In the genomic region with DNA sequence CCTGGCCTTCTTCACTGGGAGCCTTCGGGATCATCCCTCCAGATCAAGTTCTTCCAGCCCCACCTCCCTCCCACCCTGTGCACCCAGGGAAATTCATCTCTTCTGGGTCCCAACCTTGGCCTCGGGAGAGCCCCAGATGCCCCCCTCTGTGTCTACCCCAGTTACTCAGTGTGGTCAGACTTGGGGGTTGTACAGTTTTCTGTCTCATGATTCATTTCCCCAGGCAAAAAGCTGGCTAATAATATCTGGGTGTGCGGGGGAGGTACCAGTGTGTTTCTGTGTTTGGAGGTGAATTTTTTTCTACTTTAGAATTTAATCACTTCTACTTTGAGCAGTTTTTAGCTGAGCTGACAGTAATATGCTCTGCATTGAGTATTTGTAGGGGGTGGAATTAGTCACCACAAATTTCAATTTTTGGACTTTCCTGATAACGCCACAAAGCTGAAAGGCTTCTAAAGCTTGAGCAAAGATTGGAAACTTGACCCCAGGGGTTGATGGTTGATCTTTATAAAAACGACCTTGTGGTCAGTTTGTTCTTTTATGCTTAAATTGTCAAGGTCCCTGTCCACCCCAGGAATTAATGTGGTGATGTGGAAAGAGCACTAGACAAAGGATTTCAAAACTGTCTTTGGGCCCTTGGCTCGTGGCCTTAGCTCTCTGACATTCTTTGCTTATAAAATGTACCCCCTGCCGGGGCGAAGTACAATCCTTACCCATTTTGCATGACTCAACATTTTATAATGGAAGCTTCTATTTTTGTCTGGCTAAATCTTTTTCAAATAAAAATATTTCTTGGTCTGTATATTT, we compare ENCODE assay signal across 8 cellular contexts.
DNase-seq lines count a peak whose midpoint lies in the region; ATAC-seq and TF ChIP-seq lines count a peak whose summit lies in the region.

No MANE protein-coding gene starts in this region.

- no peaks in the 10 kb centered on the region for H3K9me3 ChIP-seq in gastroesophageal sphincter

- H3K4me1 ChIP-seq in gastroesophageal sphincter: peaks cover 0 to 36% (median 2%) of the 10 kb centered on the region in 3 donors

- H3K4me3 Mint-ChIP-seq in IgD-negative memory B cell: peak overlapping the region in 3 of 4 donors; percentile 71 to 89 (median 86)
- peak overlapping the region; percentile 82 for H3K4me3 Mint-ChIP-seq in activated T-cell treated with anti-CD3 and anti-CD28 coated beads, Interleukin-2, amount 50 U/mL, for 4 hours
- peak overlapping the region; percentile 93 for H3K4me3 Mint-ChIP-seq in stimulated activated effector memory CD8-positive, alpha-beta T cell treated with anti-CD3 and anti-CD28 coated beads, Interleukin-12 subunit alpha, Interleukin-12 subunit beta, amount 100 ng/mL, for 72 hours

- no peaks in the 10 kb centered on the region for H3K36me3 ChIP-seq in gastroesophageal sphincter

- TF ChIP-seq CTCF in GM10248 (IDR thresholded peaks at IDR 0.05; ENCODE audit: control extremely low read depth, extremely low read depth, low read depth, missing control alignments): no peak
- TF ChIP-seq CTCF in gastroesophageal sphincter (IDR thresholded peaks at IDR 0.05): no peak

- H3K4me3 ChIP-seq in gastroesophageal sphincter: no peak overlapping the region

- H3K4me1 Mint-ChIP-seq in IgD-negative memory B cell: peaks cover 31 to 39% (median 35%) of the 10 kb centered on the region in 3 donors
- peaks cover 60% of the 10 kb centered on the region for H3K4me1 Mint-ChIP-seq in activated T-cell treated with anti-CD3 and anti-CD28 coated beads, Interleukin-2, amount 50 U/mL, for 4 hours (ENCODE audit: low read depth)
- peaks cover 61% of the 10 kb centered on the region for H3K4me1 Mint-ChIP-seq in stimulated activated effector memory CD8-positive, alpha-beta T cell treated with anti-CD3 and anti-CD28 coated beads, Interleukin-12 subunit alpha, Interleukin-12 subunit beta, amount 100 ng/mL, for 72 hours

- CTCF ChIA-PET in GM10248 (lab: Yijun Ruan, JAX): interaction anchor here (0.6 to 14.8 kb wide), 20 partner anchors 8 to 528 kb away, joined by 3 to 192 read pairs (median 4); no protein-coding TSS in a partner anchor

- peak overlapping the region in 2 of 4 donors; percentile 29 to 42 for H3K27ac ChIP-seq in gastroesophageal sphincter

- TF ChIP-seq EP300 in gastroesophageal sphincter (IDR thresholded peaks at IDR 0.05): no peak

- DNase-seq in GM10248 (ENCODE audit: extremely low spot score) (peak; percentile 80), hepatic stellate cell (ENCODE audit: low spot score) (peak; percentile 64), GDM1 (lab: John Stamatoyannopoulos, UW) (no peak)
- peak; percentile 32 for DNase-seq in activated T-cell treated with anti-CD3 and anti-CD28 coated beads, Interleukin-2, amount 50 U/mL, for 4 hours
- peak in 1 of 2 donors; percentile 90 for DNase-seq in stimulated activated effector memory CD8-positive, alpha-beta T cell treated with anti-CD3 and anti-CD28 coated beads, Interleukin-12 subunit alpha, Interleukin-12 subunit beta, amount 100 ng/mL, for 72 hours (ENCODE audit: low spot score in 2 of 2)

- peaks cover 2% of the 10 kb centered on the region for H3K36me3 Mint-ChIP-seq in IgD-negative memory B cell
- H3K36me3 Mint-ChIP-seq in activated T-cell treated with anti-CD3 and anti-CD28 coated beads, Interleukin-2, amount 50 U/mL, for 4 hours (ENCODE audit: insufficient read depth): peaks cover 2% of the 10 kb centered on the region
- peaks cover 47% of the 10 kb centered on the region for H3K36me3 Mint-ChIP-seq in stimulated activated effector memory CD8-positive, alpha-beta T cell treated with anti-CD3 and anti-CD28 coated beads, Interleukin-12 subunit alpha, Interleukin-12 subunit beta, amount 100 ng/mL, for 72 hours

- 40 to 52% methylated on average over 7 to 8 of the region's 8 CpGs for whole genome bisulfite sequencing in gastroesophageal sphincter (ENCODE audit: low coverage in 1 of 2), 2 donors

- POLR2A ChIA-PET in GM10248 (lab: Yijun Ruan, JAX): interaction anchor here (0.7 kb wide), 2 partner anchors 14 to 512 kb away, joined by 3 read pairs; no protein-coding TSS in a partner anchor

- H3K9me3 Mint-ChIP-seq in IgD-negative memory B cell: no peaks in the 10 kb centered on the region
- H3K9me3 Mint-ChIP-seq in activated T-cell treated with anti-CD3 and anti-CD28 coated beads, Interleukin-2, amount 50 U/mL, for 4 hours: no peaks in the 10 kb centered on the region
- H3K9me3 Mint-ChIP-seq in stimulated activated effector memory CD8-positive, alpha-beta T cell treated with anti-CD3 and anti-CD28 coated beads, Interleukin-12 subunit alpha, Interleukin-12 subunit beta, amount 100 ng/mL, for 72 hours: no peaks in the 10 kb centered on the region

- H3K27me3 Mint-ChIP-seq in IgD-negative memory B cell: no peaks in the 10 kb centered on the region
- H3K27me3 Mint-ChIP-seq in activated T-cell treated with anti-CD3 and anti-CD28 coated beads, Interleukin-2, amount 50 U/mL, for 4 hours (ENCODE audit: low read depth): no peaks in the 10 kb centered on the region

- H3K27ac Mint-ChIP-seq in IgD-negative memory B cell: peak overlapping the region in 1 of 3 donors; percentile 88
- H3K27ac Mint-ChIP-seq in stimulated activated effector memory CD8-positive, alpha-beta T cell treated with anti-CD3 and anti-CD28 coated beads, Interleukin-12 subunit alpha, Interleukin-12 subunit beta, amount 100 ng/mL, for 72 hours: peak overlapping the region; percentile 99

- H3K27me3 ChIP-seq in gastroesophageal sphincter: no peaks in the 10 kb centered on the region

- ATAC-seq in GM21737 (IDR thresholded peaks at IDR 0.05; ENCODE audit: unreplicated experiment): peak; percentile 65
- ATAC-seq in activated T-cell treated with anti-CD3 and anti-CD28 coated beads, Interleukin-2, amount 50 U/mL, for 4 hours: peak; percentile 79 to 82
- ATAC-seq in stimulated activated effector memory CD8-positive, alpha-beta T cell treated with anti-CD3 and anti-CD28 coated beads, Interleukin-12 subunit alpha, Interleukin-12 subunit beta, amount 100 ng/mL, for 72 hours: peak; percentile 92
- ATAC-seq in gastroesophageal sphincter: no peak

- TF ChIP-seq POLR2A in gastroesophageal sphincter (IDR thresholded peaks at IDR 0.05): no peak
